7 cellular contexts compared by ENCODE assay signal in the genomic region with DNA sequence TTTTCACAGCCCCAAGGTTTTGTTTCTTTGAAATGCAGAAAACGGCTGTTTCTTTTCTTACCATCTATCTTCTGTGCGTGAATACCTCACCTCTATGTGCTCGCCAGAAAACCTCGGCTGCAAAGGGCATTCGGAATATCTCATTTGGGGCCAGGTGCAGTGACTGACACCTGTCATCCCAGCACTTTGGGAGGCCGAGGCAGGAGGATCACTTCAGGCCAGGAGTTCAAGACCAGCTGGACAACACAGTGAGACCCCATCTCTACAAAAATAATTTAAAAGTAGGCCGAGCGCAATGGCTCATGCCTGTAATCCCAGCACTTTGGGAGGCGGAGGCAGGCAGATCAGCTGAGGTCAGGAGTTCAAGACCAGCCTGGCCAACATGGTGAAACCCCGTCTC. TPM values are rescaled to one million over a fixed set of nuclear protein-coding genes. Genes with fewer than 3 reads are reported as not detected.
A peak's percentile ranks its signal among the peaks of the same experiment; 100 is the strongest.
DNase-seq lines count a peak whose midpoint lies in the region; ATAC-seq, FAIRE-seq and TF ChIP-seq lines count a peak whose summit lies in the region.
"Not testable (repeated sequence)": the region's sequence is repeated elsewhere in the genome, so short reads cannot be mapped to it uniquely, and the experiment has no call there.
"Had no signal": no experiment of that assay in that cellular context is flagged by ENCODE, and none has a peak within 500 bp of the region (broad histone marks: within the 10 kb centered on the region; RNA-seq: fewer than 3 reads in every experiment).

No MANE protein-coding gene starts in this region.

- not testable (repeated sequence) for H3K4me2 ChIP-seq in HepG2 (ENCODE audit: low read depth, low read length)

- TF ChIP-seq EP300 in HepG2 (IDR thresholded peaks at IDR 0.05; ENCODE audit: low read depth in 2 of 2, low read length in 2 of 2); HepG2 (CRISPR knock-in tag; IDR thresholded peaks at IDR 0.05; ENCODE audit: borderline replicate concordance): not testable (repeated sequence)

- not testable (repeated sequence) for ATAC-seq in activated B cell treated with CpG ODN at 0.5 μM for 24 hours (ENCODE audit: low read depth); HepG2; stimulated activated memory B cell treated with anti-CD40 and anti-IgM and Interleukin-4, amounts not matched to agents 10 μg/mL and 1 μg/mL and 100 μg/mL, for 72 hours

- BruUV-seq in HepG2 (replicated peaks; lab: Mats Ljungman, UMichigan) = not testable (repeated sequence)

- H2AFZ ChIP-seq in HepG2 (ENCODE audit: low read length) = not testable (repeated sequence)

- not testable (repeated sequence) for H3K27me3 Mint-ChIP-seq in activated B cell treated with CpG ODN at 0.5 μM for 24 hours; stimulated activated memory B cell treated with anti-CD40 and anti-IgM and Interleukin-4, amounts not matched to agents 10 μg/mL and 1 μg/mL and 100 μg/mL, for 72 hours

- not testable (repeated sequence) for H3K79me2 ChIP-seq in HepG2 (ENCODE audit: insufficient read depth, low read length)

- not testable (repeated sequence) for TF ChIP-seq POLR2A in HepG2 (IDR thresholded peaks at IDR 0.05; ENCODE audit: insufficient read depth in 1 of 2, low read depth in 2 of 2, low read length in 2 of 2)

- not testable (repeated sequence) for H3K9me3 ChIP-seq in HEK293 (ENCODE audit: control insufficient read depth, insufficient read depth, low read depth, low read length); HepG2 (ENCODE audit: low read length)

- H3K4me3 ChIP-seq in HEK293 (ENCODE audit: low read depth, low read length); HepG2 (replicated peaks in 1 of 3; ENCODE audit: insufficient read depth in 1 of 3, low read depth in 2 of 3, low read length in 3 of 3): not testable (repeated sequence)

- TF ChIP-seq RAD21 in HepG2 (CRISPR knock-in tag; IDR thresholded peaks at IDR 0.05) = not testable (repeated sequence)

- H3K4me1 Mint-ChIP-seq in activated B cell treated with CpG ODN at 0.5 μM for 24 hours = peaks cover 72% of the 10 kb centered on the region
- peaks cover 71% of the 10 kb centered on the region for H3K4me1 Mint-ChIP-seq in stimulated activated memory B cell treated with anti-CD40 and anti-IgM and Interleukin-4, amounts not matched to agents 10 μg/mL and 1 μg/mL and 100 μg/mL, for 72 hours

- not testable (repeated sequence) for H3K9me3 Mint-ChIP-seq in activated B cell treated with CpG ODN at 0.5 μM for 24 hours; stimulated activated memory B cell treated with anti-CD40 and anti-IgM and Interleukin-4, amounts not matched to agents 10 μg/mL and 1 μg/mL and 100 μg/mL, for 72 hours

- not testable (repeated sequence) for TF ChIP-seq CTCF in HEK293 (tag by site-specific recombination; IDR thresholded peaks at IDR 0.05); activated B cell treated with CpG ODN at 0.5 μM for 24 hours (IDR thresholded peaks at IDR 0.05); HepG2 (CRISPR knock-in tag; IDR thresholded peaks at IDR 0.05)

- CTCF ChIA-PET in HEK293 (lab: Yijun Ruan, JAX); activated B cell treated with CpG ODN at 0.5 μM for 24 hours (lab: Charles Lee); HepG2 (lab: Yijun Ruan, JAX; ENCODE audit: low intra/inter-chr PET ratio, low total read pairs): not testable (repeated sequence)

- H3K27ac Mint-ChIP-seq in activated B cell treated with CpG ODN at 0.5 μM for 24 hours = peak overlapping the region; percentile 86
- H3K27ac Mint-ChIP-seq in stimulated activated memory B cell treated with anti-CD40 and anti-IgM and Interleukin-4, amounts not matched to agents 10 μg/mL and 1 μg/mL and 100 μg/mL, for 72 hours = peak overlapping the region; percentile 87

- H3K36me3 ChIP-seq in HEK293 (ENCODE audit: control insufficient read depth in 2 of 2, insufficient read depth in 1 of 2, low read length in 2 of 2); HepG2 (replicated peaks in 1 of 2; ENCODE audit: control insufficient read depth in 1 of 2, insufficient read depth in 2 of 2, low read length in 2 of 2): not testable (repeated sequence)

- intact Hi-C loops in activated B cell treated with CpG ODN at 0.5 μM for 24 hours (cut with micrococcal nuclease); HepG2 (cut with micrococcal nuclease; ENCODE audit: unreplicated experiment): not testable (repeated sequence)

- not testable (repeated sequence) for H3K9ac ChIP-seq in HepG2 (ENCODE audit: insufficient read depth, low read depth, low read length)

- not testable (repeated sequence) for FAIRE-seq in HepG2 (lab: Jason Lieb, UNC)

- H3K27ac ChIP-seq in HEK293 (ENCODE audit: extremely low read depth, low read depth, low read length); HepG2 (ENCODE audit: extremely low read length, insufficient read depth, low read length): not testable (repeated sequence)
- H3K27ac ChIP-seq in caudate nucleus (ENCODE audit: low read depth, low read length) (peak overlapping the region; percentile 85), temporal lobe (ENCODE audit: low read depth, low read length) (peak overlapping the region; percentile 86)

- not testable (repeated sequence) for H3K4me3 Mint-ChIP-seq in activated B cell treated with CpG ODN at 0.5 μM for 24 hours; stimulated activated memory B cell treated with anti-CD40 and anti-IgM and Interleukin-4, amounts not matched to agents 10 μg/mL and 1 μg/mL and 100 μg/mL, for 72 hours

- H3K4me1 ChIP-seq in HEK293 (ENCODE audit: control insufficient read depth, insufficient read depth, low read length) = not testable (repeated sequence)
- peaks cover 19% of the 10 kb centered on the region; the same call in 1 of the 2 replicates for H3K4me1 ChIP-seq in HepG2 (ENCODE audit: insufficient read depth, low read length)

- not testable (repeated sequence) for DNase-seq in activated B cell treated with CpG ODN at 0.5 μM for 24 hours; caudate nucleus (lab: John Stamatoyannopoulos, UW); HepG2 (ENCODE audit: low spot score)

- H3K27me3 ChIP-seq in HepG2 (ENCODE audit: control insufficient read depth in 1 of 2, insufficient read depth in 2 of 2, low read length in 2 of 2) = not testable (repeated sequence)

- peaks cover 37% of the 10 kb centered on the region for H3K36me3 Mint-ChIP-seq in activated B cell treated with CpG ODN at 0.5 μM for 24 hours (ENCODE audit: low read depth)
- H3K36me3 Mint-ChIP-seq in stimulated activated memory B cell treated with anti-CD40 and anti-IgM and Interleukin-4, amounts not matched to agents 10 μg/mL and 1 μg/mL and 100 μg/mL, for 72 hours = peaks cover 17% of the 10 kb centered on the region

- in situ Hi-C loops in HepG2 (cut with HindIII; ENCODE audit: extremely low pct_ligation_motif_present, low pct_unique_long_range_greater_than_20kb) = not testable (repeated sequence)

- POLR2A ChIA-PET in HEK293 (lab: Yijun Ruan, JAX); HepG2 (lab: Yijun Ruan, JAX): not testable (repeated sequence)
- POLR2A ChIA-PET in activated B cell treated with CpG ODN at 0.5 μM for 24 hours (lab: Charles Lee) = interaction anchor here (2.4 kb wide), 1 partner anchor 13 kb away, joined by 8 read pairs; no protein-coding TSS in a partner anchor

- not testable (repeated sequence) for H4K20me1 ChIP-seq in HepG2 (ENCODE audit: insufficient read depth, low read length)

- WGBS in HepG2 (ENCODE audit: low lambda C conversion rate) = 89% methylated on average over 10 of the region's 10 CpGs

RNA-seq across cellular contexts. Expression of gene GNG7, which starts 35.1 kb away (rescaled TPM):
- total RNA-seq in activated B cell treated with CpG ODN at 0.5 μM for 24 hours (34.8 and 35.4 TPM in 2 replicates), HepG2 (2016; rRNA removed; fragmentation: Illumina TruSeq; extraction: Trizol) (1.4 and 1.7 TPM in 2 replicates), temporal lobe (7.4 TPM)
- 1.3 and 2.3 TPM in 2 replicates for total RNA-seq in HepG2 (2016; cell fraction: cytosol; rRNA removed; fragmentation: Illumina TruSeq; extraction: Trizol; ENCODE audit: low read depth)
- 1.3 and 1.7 TPM in 2 replicates for total RNA-seq in HepG2 (2016; cell fraction: insoluble cytoplasmic fraction; rRNA removed; fragmentation: Illumina TruSeq; extraction: Trizol)
- 2.6 and 3.1 TPM in 2 replicates for total RNA-seq in HepG2 (2016; cell fraction: membrane; rRNA removed; fragmentation: Illumina TruSeq; extraction: Trizol)
- 1.5 TPM in 2 replicates for total RNA-seq in HepG2 (2016; cell fraction: nucleus; rRNA removed; fragmentation: Illumina TruSeq; extraction: Trizol)
- 3.3 and 3.9 TPM in 2 replicates for polyA plus RNA-seq in HepG2 (2011; rRNA removed)
- 3.1 and 3.7 TPM in 2 replicates for polyA plus RNA-seq in HepG2 (2011; cell fraction: cytosol; rRNA removed)
- 6.7 and 7.8 TPM in 2 replicates for polyA plus RNA-seq in HepG2 (2011; cell fraction: nucleus; rRNA removed)
- 2.6 and 4.5 TPM in 2 replicates for polyA plus RNA-seq in HepG2 (2012)
- polyA plus RNA-seq in HepG2 (2016; cell fraction: cytosol; fragmentation: Illumina TruSeq; extraction: Trizol; ENCODE audit: low read depth) = 7.6 and 10.4 TPM in 2 replicates
- 3.9 and 5.5 TPM in 2 replicates for polyA plus RNA-seq in HepG2 (2016; cell fraction: insoluble cytoplasmic fraction; fragmentation: Illumina TruSeq; extraction: Trizol; ENCODE audit: low read depth)
- 6.5 and 9.8 TPM in 2 replicates for polyA plus RNA-seq in HepG2 (2016; cell fraction: membrane; fragmentation: Illumina TruSeq; extraction: Trizol; ENCODE audit: low read depth)
- polyA plus RNA-seq in HepG2 (2016; cell fraction: nucleus; fragmentation: Illumina TruSeq; extraction: Trizol; ENCODE audit: insufficient read depth, low read depth) = 7.6 and 8.6 TPM in 2 replicates
- polyA minus RNA-seq in HepG2 (2011; rRNA and poly(A)+ RNA removed; ENCODE audit: low replicate concordance) = 1.2 TPM in 1 of 2 replicates, not detected in the other
- polyA minus RNA-seq in HepG2 (2011; cell fraction: cytosol; rRNA and poly(A)+ RNA removed) = 1.2 and 1.7 TPM in 2 replicates
- polyA minus RNA-seq in HepG2 (2011; cell fraction: nucleus; rRNA and poly(A)+ RNA removed) = 1.1 and 1.2 TPM in 2 replicates

RNA-seq across cellular contexts. Expression of gene DIRAS1, which starts 53.8 kb away (rescaled TPM):
- total RNA-seq in activated B cell treated with CpG ODN at 0.5 μM for 24 hours = 6.4 and 7.7 TPM in 2 replicates
- total RNA-seq in HepG2 (2016; rRNA removed; fragmentation: Illumina TruSeq; extraction: Trizol) = 0.97 and 1.2 TPM in 2 replicates
- 0.61 and 0.62 TPM in 2 replicates for total RNA-seq in HepG2 (2016; cell fraction: cytosol; rRNA removed; fragmentation: Illumina TruSeq; extraction: Trizol; ENCODE audit: low read depth)
- total RNA-seq in HepG2 (2016; cell fraction: insoluble cytoplasmic fraction; rRNA removed; fragmentation: Illumina TruSeq; extraction: Trizol) = 1.0 and 1.1 TPM in 2 replicates
- 1.3 and 1.6 TPM in 2 replicates for total RNA-seq in HepG2 (2016; cell fraction: membrane; rRNA removed; fragmentation: Illumina TruSeq; extraction: Trizol)
- total RNA-seq in HepG2 (2016; cell fraction: nucleus; rRNA removed; fragmentation: Illumina TruSeq; extraction: Trizol) = 0.56 and 0.94 TPM in 2 replicates
- polyA plus RNA-seq in HepG2 (2011; rRNA removed) = 1.8 and 2.9 TPM in 2 replicates
- polyA plus RNA-seq in HepG2 (2011; cell fraction: cytosol; rRNA removed) = 1.7 and 2.2 TPM in 2 replicates
- 2.6 and 3.2 TPM in 2 replicates for polyA plus RNA-seq in HepG2 (2011; cell fraction: nucleus; rRNA removed)
- 1.3 and 1.7 TPM in 2 replicates for polyA plus RNA-seq in HepG2 (2012)
- 0.97 and 1.5 TPM in 2 replicates for polyA plus RNA-seq in HepG2 (2016; cell fraction: cytosol; fragmentation: Illumina TruSeq; extraction: Trizol; ENCODE audit: low read depth)
- polyA plus RNA-seq in HepG2 (2016; cell fraction: insoluble cytoplasmic fraction; fragmentation: Illumina TruSeq; extraction: Trizol; ENCODE audit: low read depth) = 1.7 and 2.5 TPM in 2 replicates
- polyA plus RNA-seq in HepG2 (2016; cell fraction: membrane; fragmentation: Illumina TruSeq; extraction: Trizol; ENCODE audit: low read depth) = 1.8 and 1.9 TPM in 2 replicates
- 1.9 and 2.0 TPM in 2 replicates for polyA plus RNA-seq in HepG2 (2016; cell fraction: nucleus; fragmentation: Illumina TruSeq; extraction: Trizol; ENCODE audit: insufficient read depth, low read depth)
- 0.35 and 2.3 TPM in 2 replicates for polyA minus RNA-seq in HepG2 (2011; rRNA and poly(A)+ RNA removed; ENCODE audit: low replicate concordance)
- 1.7 and 1.8 TPM in 2 replicates for polyA minus RNA-seq in HepG2 (2011; cell fraction: cytosol; rRNA and poly(A)+ RNA removed)
- polyA minus RNA-seq in HepG2 (2011; cell fraction: nucleus; rRNA and poly(A)+ RNA removed) = 0.64 and 0.75 TPM in 2 replicates
- total RNA-seq in temporal lobe = 21.4 TPM
- total RNA-seq: CD4-positive, CD25-positive, alpha-beta regulatory T cell had no signal
- polyA plus RNA-seq: CD4-positive, CD25-positive, alpha-beta regulatory T cell had no signal
